ENCODE assay signal across 8 cellular contexts in genomic region chr7:26667514-26668133, GRCh38.
DNase-seq lines count a peak whose midpoint lies in the region; ATAC-seq and TF ChIP-seq lines count a peak whose summit lies in the region.

No MANE protein-coding gene starts in this region.

- peak; percentile 63 for TF ChIP-seq CTCF in GM12865 (IDR thresholded peaks at IDR 0.05; ENCODE audit: insufficient read depth, low read depth, low read length, missing control alignments)
- TF ChIP-seq CTCF in esophagus muscularis mucosa (IDR thresholded peaks at IDR 0.05): peak; percentile 67 to 76 (median 76)
- TF ChIP-seq CTCF in testis (IDR thresholded peaks at IDR 0.05): peak; percentile 65 to 84 (median 83)

- no peak overlapping the region for H3K27ac ChIP-seq in esophagus muscularis mucosa (replicated peaks in 1 of 4)
- no peak overlapping the region for H3K27ac ChIP-seq in naive thymus-derived CD4-positive, alpha-beta T cell (ENCODE audit: low read depth, low read length)
- H3K27ac ChIP-seq in testis: no peak overlapping the region

- ATAC-seq in naive thymus-derived CD4-positive, alpha-beta T cell: peak; percentile 77
- no peak for ATAC-seq in HG02870 (IDR thresholded peaks at IDR 0.05; ENCODE audit: unreplicated experiment)

- no peak overlapping the region for H3K4me3 ChIP-seq in GM12865 (ENCODE audit: low read depth, low read length)
- no peak overlapping the region for H3K4me3 ChIP-seq in Jurkat, Clone E6-1 (ENCODE audit: low read length)
- H3K4me3 ChIP-seq in esophagus muscularis mucosa: no peak overlapping the region
- no peak overlapping the region for H3K4me3 ChIP-seq in naive thymus-derived CD4-positive, alpha-beta T cell (ENCODE audit: low read length)
- no peak overlapping the region for H3K4me3 ChIP-seq in testis

- WGBS in esophagus muscularis mucosa: 6% methylated on average over 5 of the region's 5 CpGs
- 30% methylated on average over 5 of the region's 5 CpGs for WGBS in testis, 2 donors

- H3K27me3 ChIP-seq in esophagus muscularis mucosa (no peaks in the 10 kb centered on the region), testis (no peaks in the 10 kb centered on the region)
- no peaks in the 10 kb centered on the region for H3K27me3 ChIP-seq in naive thymus-derived CD4-positive, alpha-beta T cell (ENCODE audit: control insufficient read depth in 2 of 2, insufficient read depth in 2 of 2, low read length in 2 of 2)

- H3K27me3 Mint-ChIP-seq in naive thymus-derived CD4-positive, alpha-beta T cell: peaks cover 9 to 61% (median 14%) of the 10 kb centered on the region in 5 donors

- TF ChIP-seq POLR2A in esophagus muscularis mucosa (IDR thresholded peaks at IDR 0.05; ENCODE audit: low read depth) (no peak), testis (IDR thresholded peaks at IDR 0.05) (no peak)

- intact Hi-C loops in esophagus muscularis mucosa (cut with DNase I) (loop anchor here (2.0 kb wide), 1 partner anchor 299 kb away; no protein-coding TSS in a partner anchor), testis (cut with DNase I; ENCODE audit: low total_unique reads) (no loop called here)
- intact Hi-C loops in naive thymus-derived CD4-positive, alpha-beta T cell (cut with micrococcal nuclease): loop anchor here (1.0 to 5.0 kb wide), 13 partner anchors 165 to 775 kb away; partner anchors contain the start of genes CBX3 (in 2 of the 2), HNRNPA2B1 (in 2 of the 2) and SNX10 (in 2 of the 2)

- H3K27ac Mint-ChIP-seq in naive thymus-derived CD4-positive, alpha-beta T cell: no peak overlapping the region

- H3K4me3 Mint-ChIP-seq in naive thymus-derived CD4-positive, alpha-beta T cell: no peak overlapping the region

- H3K36me3 ChIP-seq in esophagus muscularis mucosa (peaks cover 0 to 7% (median 2%) of the 10 kb centered on the region in 4 donors), testis (ENCODE audit: low read depth, missing control alignments) (no peaks in the 10 kb centered on the region)
- no peaks in the 10 kb centered on the region for H3K36me3 ChIP-seq in naive thymus-derived CD4-positive, alpha-beta T cell (ENCODE audit: control insufficient read depth in 2 of 3, insufficient read depth in 3 of 3, low read length in 3 of 3)

- peaks cover 0 to 16% (median 7%) of the 10 kb centered on the region in 4 donors for H3K4me1 ChIP-seq in esophagus muscularis mucosa
- peaks cover 0 to 4% of the 10 kb centered on the region in 2 donors for H3K4me1 ChIP-seq in naive thymus-derived CD4-positive, alpha-beta T cell (ENCODE audit: control insufficient read depth in 2 of 2, insufficient read depth in 2 of 2, low read length in 2 of 2)
- H3K4me1 ChIP-seq in testis: no peaks in the 10 kb centered on the region

- no peaks in the 10 kb centered on the region for H3K36me3 Mint-ChIP-seq in naive thymus-derived CD4-positive, alpha-beta T cell

- H3K9me3 Mint-ChIP-seq in naive thymus-derived CD4-positive, alpha-beta T cell: no peaks in the 10 kb centered on the region

- POLR2A ChIA-PET in naive thymus-derived CD4-positive, alpha-beta T cell (lab: Charles Lee): interaction anchor here (0.8 kb wide), 1 partner anchor 1855 kb away, joined by 3 read pairs; no protein-coding TSS in a partner anchor

- CTCF ChIA-PET in naive thymus-derived CD4-positive, alpha-beta T cell (lab: Charles Lee): interaction anchor here (0.7 to 4.5 kb wide), 14 partner anchors 11 to 774 kb away, joined by 3 to 21 read pairs (median 6); no protein-coding TSS in a partner anchor

- peaks cover 0 to 23% (median 17%) of the 10 kb centered on the region in 7 donors for H3K4me1 Mint-ChIP-seq in naive thymus-derived CD4-positive, alpha-beta T cell

- H3K9me3 ChIP-seq in esophagus muscularis mucosa (no peaks in the 10 kb centered on the region), testis (no peaks in the 10 kb centered on the region)
- H3K9me3 ChIP-seq in naive thymus-derived CD4-positive, alpha-beta T cell (ENCODE audit: control insufficient read depth in 2 of 3, low read length in 3 of 3): no peaks in the 10 kb centered on the region

- no peak for TF ChIP-seq EP300 in esophagus muscularis mucosa (IDR thresholded peaks at IDR 0.05)

- DNase-seq in GM12865 (ENCODE audit: low read depth) (peak; percentile 81), NOMO-1 treated with dmso at 0.1 percent for 144 hours (lab: John Stamatoyannopoulos, UW; ENCODE audit: unreplicated experiment) (peak; percentile 81), activated T-cell treated with anti-CD3 and anti-CD28 coated beads for 24 hours (ENCODE audit: low read depth) (peak; percentile 33), esophagus muscularis mucosa (ENCODE audit: extremely low spot score) (no peak), testis (peak; percentile 89)
- DNase-seq in Jurkat, Clone E6-1 (ENCODE audit: low read depth, low spot score): peak; percentile 88
- DNase-seq in naive thymus-derived CD4-positive, alpha-beta T cell: peak in 8 of 9 donors; percentile 39 to 78 (median 64)
